ENCODE assay signal across 25 cellular contexts in the genomic region with DNA sequence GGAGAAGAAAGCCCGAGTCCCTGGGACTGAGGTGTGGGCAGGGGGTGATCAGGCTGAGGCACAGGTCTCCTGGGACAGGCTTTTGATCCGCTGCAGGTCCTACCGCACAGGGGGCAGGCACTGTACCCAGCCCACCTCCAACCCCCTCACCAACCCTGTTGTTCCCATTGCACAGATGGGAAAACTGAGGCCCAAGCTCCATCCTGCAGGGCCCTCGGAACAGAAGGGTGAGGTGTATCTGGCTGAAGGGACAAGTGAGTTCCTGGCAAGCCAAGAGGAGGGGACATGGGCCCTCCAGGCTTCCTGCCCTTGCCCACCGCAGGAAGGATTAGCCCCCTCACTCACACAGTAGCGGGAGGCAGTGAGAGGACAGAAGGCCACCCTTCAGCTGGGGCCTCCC. TPM values are rescaled to one million over a fixed set of nuclear protein-coding genes. Genes with fewer than 3 reads are reported as not detected.
DNase-seq lines count a peak whose midpoint lies in the region; ATAC-seq, FAIRE-seq and TF ChIP-seq lines count a peak whose summit lies in the region.
"Had no signal": no experiment of that assay in that cellular context is flagged by ENCODE, and none has a peak within 500 bp of the region (broad histone marks: within the 10 kb centered on the region; RNA-seq: fewer than 3 reads in every experiment).

No MANE protein-coding gene starts in this region.

- H2AFZ ChIP-seq in H1 (ENCODE audit: low read length), result no peak overlapping the region
- H2AFZ ChIP-seq in neuronal stem cell (ENCODE audit: low read length), result no peak overlapping the region
- H2AFZ ChIP-seq: GM23248 had no signal

- H3K23ac ChIP-seq in H1 (ENCODE audit: insufficient read length) (no peak overlapping the region), neuronal stem cell (ENCODE audit: low read depth, low read length, poor library complexity) (no peak overlapping the region)

- no peak for TF ChIP-seq EP300 in H1 (IDR thresholded peaks at IDR 0.05; ENCODE audit: borderline replicate concordance in 1 of 2, low read depth in 2 of 2, low read length in 2 of 2)

- TF ChIP-seq CTCF in H1 (IDR thresholded peaks at IDR 0.05; ENCODE audit: control extremely low read depth in 1 of 3, insufficient read depth in 1 of 3, low read depth in 1 of 3, low read length in 3 of 3), result no peak

- no peaks in the 10 kb centered on the region for H3K79me2 ChIP-seq in H1 (ENCODE audit: control insufficient read depth in 1 of 2, insufficient read depth in 2 of 2, low read length in 2 of 2)

- FAIRE-seq in H1 (lab: Jason Lieb, UNC), result no peak
- FAIRE-seq: GM12878, GM18507, H54, HTR-8/SVneo had no signal

- CTCF ChIA-PET in H1 (lab: Charles Lee; ENCODE audit: partially characterized antibody), result interaction anchor here (1.8 kb wide), 1 partner anchor 112 kb away, joined by 8 read pairs; no protein-coding TSS in a partner anchor
- CTCF ChIA-PET in activated CD8-positive, alpha-beta T cell treated with anti-CD3 and anti-CD28 coated beads, Interleukin-2, amount 10 ng/mL, durations not matched to agents 7 days and 5 days (lab: Charles Lee), result no interaction called here

- no peak for ATAC-seq in activated naive CD4-positive, alpha-beta T cell treated with anti-CD3 and anti-CD28 coated beads, Interleukin-2, amount 50 U/mL, for 72 hours
- ATAC-seq in activated CD8-positive, alpha-beta T cell treated with anti-CD3 and anti-CD28 coated beads, Interleukin-2, amount 10 ng/mL, durations not matched to agents 7 days and 5 days, result no peak
- ATAC-seq: GM12878 had no signal

- H3K4me1 Mint-ChIP-seq in activated CD8-positive, alpha-beta T cell treated with anti-CD3 and anti-CD28 coated beads, Interleukin-2, amount 10 ng/mL, durations not matched to agents 7 days and 5 days (ENCODE audit: low read depth), result peaks cover 7% of the 10 kb centered on the region
- H3K4me1 Mint-ChIP-seq: B cell, IgD-negative memory B cell had no signal

- peaks cover 0 to 18% (median 11%) of the 10 kb centered on the region in 4 experiments for H3K4me1 ChIP-seq in H1 (replicated peaks in 1 of 4; ENCODE audit: control insufficient read depth in 3 of 4, insufficient read depth in 4 of 4, low read length in 3 of 4)
- H3K4me1 ChIP-seq in neuronal stem cell (ENCODE audit: control insufficient read depth in 2 of 2, insufficient read depth in 1 of 2, low read depth in 1 of 2, low read length in 2 of 2), result peaks cover 4 to 7% of the 10 kb centered on the region in 2 donors

- no peak overlapping the region for H3K4me3 Mint-ChIP-seq in activated CD8-positive, alpha-beta T cell treated with anti-CD3 and anti-CD28 coated beads, Interleukin-2, amount 10 ng/mL, durations not matched to agents 7 days and 5 days
- H3K4me3 Mint-ChIP-seq: B cell; CD8-positive, alpha-beta memory T cell; IgD-negative memory B cell had no signal

- H2BK120ac ChIP-seq in H1 (replicated peaks; ENCODE audit: low read depth, low read length) (no peak overlapping the region), neuronal stem cell (ENCODE audit: low read depth, low read length) (no peak overlapping the region)

- H3K27ac Mint-ChIP-seq in activated naive CD4-positive, alpha-beta T cell treated with anti-CD3 and anti-CD28 coated beads, Interleukin-2, amount 50 U/mL, for 72 hours, result peak overlapping the region; percentile 41 to 77
- H3K27ac Mint-ChIP-seq in activated CD8-positive, alpha-beta T cell treated with anti-CD3 and anti-CD28 coated beads, Interleukin-2, amount 10 ng/mL, durations not matched to agents 7 days and 5 days, result no peak overlapping the region
- H3K27ac Mint-ChIP-seq: B cell; CD8-positive, alpha-beta memory T cell; IgD-negative memory B cell had no signal

- no peak overlapping the region for H3K56ac ChIP-seq in H1 (replicated peaks; ENCODE audit: insufficient read length, low read depth, low read length)

- H3K23me2 ChIP-seq in H1 (ENCODE audit: low read depth, low read length), result no peaks in the 10 kb centered on the region

- 95% methylated on average over 6 of the region's 6 CpGs; no CpG with 5 or more reads in 1 of the 2 experiments for WGBS in H1 (ENCODE audit: extremely low coverage in 1 of 2, insufficient coverage in 1 of 2, insufficient read length in 1 of 2, insufficient replicate concordance in 2 of 2, low coverage in 1 of 2, low lambda C conversion rate in 2 of 2, missing lambda C conversion rate in 1 of 2), 2 experiments
- no CpG with 5 or more reads among the region's 6 CpGs for WGBS in neuronal stem cell (ENCODE audit: extremely low coverage in 2 of 2, insufficient read length in 2 of 2, insufficient replicate concordance in 1 of 2), 2 donors

- H2AK5ac ChIP-seq in H1 (ENCODE audit: low read depth, low read length), result 0 out of 2 replicates have a peak overlapping the region, but pooled peaks have one; percentile 5
- H2AK5ac ChIP-seq in neuronal stem cell (ENCODE audit: low read depth, low read length), result peak overlapping the region; percentile 53

- no peak overlapping the region for H3K4ac ChIP-seq in H1 (replicated peaks; ENCODE audit: insufficient read length, low read depth, low read length)
- no peak overlapping the region for H3K4ac ChIP-seq in neuronal stem cell (ENCODE audit: low read length)

- no peak overlapping the region for H3K9ac ChIP-seq in H1 (replicated peaks in 1 of 4; ENCODE audit: extremely low read depth in 1 of 4, low read depth in 3 of 4, low read length in 3 of 4)
- no peak overlapping the region for H3K9ac ChIP-seq in neuronal stem cell (ENCODE audit: low read depth, low read length, poor library complexity)
- H3K9ac ChIP-seq: BLaER1 treated with 17β-estradiol and CSF1 and Interleukin-3, amounts not matched to agents 10 nM and 100 nM; GM23248 had no signal

- no peak overlapping the region for H3K4me2 ChIP-seq in H1 (ENCODE audit: insufficient read depth in 1 of 2, low read depth in 2 of 2, low read length in 2 of 2)
- no peak overlapping the region for H3K4me2 ChIP-seq in neuronal stem cell (ENCODE audit: insufficient read depth, low read length, poor library complexity, severe bottlenecking)
- H3K4me2 ChIP-seq: BLaER1 treated with 17β-estradiol and CSF1 and Interleukin-3, amounts not matched to agents 10 nM and 100 nM had no signal

- H3K27me3 ChIP-seq in H7 (ENCODE audit: control insufficient read depth, insufficient read depth, low read length) (no peaks in the 10 kb centered on the region), H1 (replicated peaks in 1 of 4; ENCODE audit: control insufficient read depth in 3 of 4, extremely low read depth in 1 of 4, insufficient read depth in 3 of 4, low read length in 3 of 4) (no peaks in the 10 kb centered on the region), neuronal stem cell (ENCODE audit: control insufficient read depth in 3 of 3, insufficient read depth in 3 of 3, low read depth in 1 of 3, low read length in 3 of 3) (no peaks in the 10 kb centered on the region)
- H3K27me3 ChIP-seq: BLaER1 treated with 17β-estradiol and CSF1 and Interleukin-3, amounts not matched to agents 10 nM and 100 nM had no signal

- no peaks in the 10 kb centered on the region for H3K27me3 Mint-ChIP-seq in activated CD8-positive, alpha-beta T cell treated with anti-CD3 and anti-CD28 coated beads, Interleukin-2, amount 10 ng/mL, durations not matched to agents 7 days and 5 days (ENCODE audit: low read depth)

- H2BK12ac ChIP-seq in H1 (ENCODE audit: low read depth, low read length), result no peak overlapping the region
- no peak overlapping the region for H2BK12ac ChIP-seq in neuronal stem cell (ENCODE audit: low read length)

- H3K9me3 Mint-ChIP-seq in activated naive CD4-positive, alpha-beta T cell treated with anti-CD3 and anti-CD28 coated beads, Interleukin-2, amount 50 U/mL, for 72 hours, result no peaks in the 10 kb centered on the region
- H3K9me3 Mint-ChIP-seq in activated CD8-positive, alpha-beta T cell treated with anti-CD3 and anti-CD28 coated beads, Interleukin-2, amount 10 ng/mL, durations not matched to agents 7 days and 5 days (ENCODE audit: insufficient read depth), result no peaks in the 10 kb centered on the region
- H3K9me3 Mint-ChIP-seq: CD8-positive, alpha-beta memory T cell; IgD-negative memory B cell had no signal

- H2BK15ac ChIP-seq in H1 (ENCODE audit: low read length), result no peak overlapping the region
- H2BK15ac ChIP-seq in neuronal stem cell (ENCODE audit: low read length), result no peak overlapping the region

- H3K14ac ChIP-seq in H1 (ENCODE audit: insufficient read length), result no peak overlapping the region
- H3K14ac ChIP-seq in neuronal stem cell (ENCODE audit: low read length), result no peak overlapping the region

- no peak overlapping the region for H3K27ac ChIP-seq in H1 (ENCODE audit: low read depth, low read length)
- H3K27ac ChIP-seq in neuronal stem cell (replicated peaks; ENCODE audit: low read length), result no peak overlapping the region
- H3K27ac ChIP-seq: BLaER1 treated with 17β-estradiol and CSF1 and Interleukin-3, amounts not matched to agents 10 nM and 100 nM; GM23248 had no signal

- no peaks in the 10 kb centered on the region for H3K36me3 ChIP-seq in H7 (replicated peaks; ENCODE audit: control insufficient read depth, insufficient read depth, low read length)
- H3K36me3 ChIP-seq in H1 (ENCODE audit: control insufficient read depth in 2 of 4, insufficient read depth in 4 of 4, low read length in 3 of 4), result no peaks in the 10 kb centered on the region
- H3K36me3 ChIP-seq in neuronal stem cell (replicated peaks in 1 of 2; ENCODE audit: control insufficient read depth in 2 of 2, insufficient read depth in 2 of 2, low read length in 2 of 2), result no peaks in the 10 kb centered on the region
- H3K36me3 ChIP-seq: BLaER1 treated with 17β-estradiol and CSF1 and Interleukin-3, amounts not matched to agents 10 nM and 100 nM had no signal

- no peak overlapping the region for H4K8ac ChIP-seq in H1 (ENCODE audit: extremely low read depth, insufficient read depth, low read length)
- no peak overlapping the region for H4K8ac ChIP-seq in neuronal stem cell (ENCODE audit: low read depth, low read length)

- H3K4me3 ChIP-seq in H7 (ENCODE audit: insufficient read depth, low read depth, low read length) (no peak overlapping the region), H1 (ENCODE audit: extremely low read depth in 1 of 4, insufficient read depth in 2 of 4, low read depth in 3 of 4, low read length in 4 of 4) (no peak overlapping the region), neuronal stem cell (ENCODE audit: low read length in 2 of 2) (no peak overlapping the region)
- H3K4me3 ChIP-seq: BLaER1 treated with 17β-estradiol and CSF1 and Interleukin-3, amounts not matched to agents 10 nM and 100 nM; GM12878; GM23248 had no signal

- POLR2A ChIA-PET in H1 (lab: Charles Lee; ENCODE audit: partially characterized antibody), result interaction anchor here (0.7 to 1.7 kb wide), 3 partner anchors 8 to 29 kb away, joined by 3 to 7 read pairs (median 5); no protein-coding TSS in a partner anchor
- POLR2A ChIA-PET in activated CD8-positive, alpha-beta T cell treated with anti-CD3 and anti-CD28 coated beads, Interleukin-2, amount 10 ng/mL, durations not matched to agents 7 days and 5 days (lab: Charles Lee), result interaction anchor here (0.6 kb wide), 1 partner anchor 36 kb away, joined by 4 read pairs; no protein-coding TSS in a partner anchor

- no peaks in the 10 kb centered on the region for H3K36me3 Mint-ChIP-seq in activated naive CD4-positive, alpha-beta T cell treated with anti-CD3 and anti-CD28 coated beads, Interleukin-2, amount 50 U/mL, for 72 hours
- no peaks in the 10 kb centered on the region for H3K36me3 Mint-ChIP-seq in activated CD8-positive, alpha-beta T cell treated with anti-CD3 and anti-CD28 coated beads, Interleukin-2, amount 10 ng/mL, durations not matched to agents 7 days and 5 days (ENCODE audit: low read depth)
- H3K36me3 Mint-ChIP-seq: CD8-positive, alpha-beta memory T cell; IgD-negative memory B cell had no signal

- H3K9me3 ChIP-seq in H1 (ENCODE audit: insufficient read depth in 2 of 2, low read depth in 1 of 2, low read length in 1 of 2) (no peaks in the 10 kb centered on the region), neuronal stem cell (replicated peaks in 1 of 2; ENCODE audit: control insufficient read depth in 2 of 2, insufficient read depth in 1 of 2, low read depth in 1 of 2, low read length in 2 of 2) (peaks cover 0 to 2% of the 10 kb centered on the region in 2 donors)
- H3K9me3 ChIP-seq: BLaER1 treated with 17β-estradiol and CSF1 and Interleukin-3, amounts not matched to agents 10 nM and 100 nM had no signal

- no peaks in the 10 kb centered on the region for H4K20me1 ChIP-seq in H1 (replicated peaks in 1 of 2; ENCODE audit: control insufficient read depth in 1 of 2, insufficient read depth in 2 of 2, low read length in 2 of 2)

- H2BK5ac ChIP-seq in H1 (ENCODE audit: low read depth, low read length) (no peak overlapping the region), neuronal stem cell (ENCODE audit: low read length) (no peak overlapping the region)

- H3K79me1 ChIP-seq in H1 (ENCODE audit: low read depth, low read length) (no peaks in the 10 kb centered on the region), neuronal stem cell (ENCODE audit: low read depth, low read length) (no peaks in the 10 kb centered on the region)

- H2BK20ac ChIP-seq in H1 (ENCODE audit: low read length), result no peak overlapping the region

- H4K91ac ChIP-seq in H1 (replicated peaks; ENCODE audit: insufficient read length, low read length) (no peak overlapping the region), neuronal stem cell (ENCODE audit: low read depth, low read length, poor library complexity) (no peak overlapping the region)

- no peak overlapping the region for H4K5ac ChIP-seq in H1 (ENCODE audit: insufficient read length, low read depth, low read length)

- DNase-seq in activated naive CD4-positive, alpha-beta T cell treated with anti-CD3 and anti-CD28 coated beads, Interleukin-2, amount 50 U/mL, for 72 hours (ENCODE audit: low spot score in 2 of 2), result no peak
- no peak for DNase-seq in activated naive CD4-positive, alpha-beta T cell (lab: John Stamatoyannopoulos, UW)
- peak; percentile 37 for DNase-seq in H7
- DNase-seq in H1 (ENCODE audit: low read depth in 1 of 2, low spot score in 2 of 2), result no peak
- no peak for DNase-seq in neuronal stem cell (ENCODE audit: low spot score)
- DNase-seq in activated CD8-positive, alpha-beta T cell treated with anti-CD3 and anti-CD28 coated beads, Interleukin-2, amount 10 ng/mL, durations not matched to agents 7 days and 5 days, result no peak
- no peak for DNase-seq in NCI-H524 treated with DMSO at 0.1 percent for 48 hours (lab: John Stamatoyannopoulos, UW)
- no peak for DNase-seq in NCI-H146 (lab: John Stamatoyannopoulos, UW)
- DNase-seq: 8988T; CD8-positive, alpha-beta memory T cell; COR-L47; DMS 273 treated with DMSO at 0.1 percent for 48 hours; DMS53; DND-41; EL; GM23248 had no signal

- no peak for TF ChIP-seq RAD21 in H1 (IDR thresholded peaks at IDR 0.05 in 1 of 2, conservative IDR thresholded peaks at IDR 0.05 in 1 of 2; ENCODE audit: low read depth in 2 of 2, low read length in 2 of 2)

- TF ChIP-seq POLR2A in H1 (IDR thresholded peaks at IDR 0.05; ENCODE audit: control extremely low read depth in 1 of 2, low read depth in 2 of 2, low read length in 2 of 2), result no peak

- H3K18ac ChIP-seq in H1 (ENCODE audit: extremely low read depth, low read length) (no peak overlapping the region; the same call in 1 of the 2 replicates), neuronal stem cell (ENCODE audit: low read length) (peak overlapping the region; percentile 54)

RNA-seq across cellular contexts. Expression of a gene that starts 16.5 kb away (rescaled TPM):
- under 1 TPM in 1 of 2 donors, not detected in 1; 0.80 TPM for total RNA-seq in activated naive CD4-positive, alpha-beta T cell treated with anti-CD3 and anti-CD28 coated beads, Interleukin-2, amount 50 U/mL, for 72 hours
- total RNA-seq in H7 (2014; rRNA removed; shearing (Covaris generic)), result 0.11 and 0.21 TPM in 2 replicates
- 0.15 TPM in 1 of 2 replicates, not detected in the other for total RNA-seq in H1 (2021; fragmentation: NEBNext Ultra II Directional; extraction: Animal tissue kit (Norgen Biotek cat#: 25700))
- 0.30 TPM in 2 replicates for polyA plus RNA-seq in H1 (2011; rRNA removed)
- polyA plus RNA-seq in H1 (2011; cell fraction: cytosol; rRNA removed), result 0.45 TPM
- 0.87 TPM for polyA plus RNA-seq in H1 (2011; cell fraction: nucleus; rRNA removed)
- polyA plus RNA-seq in H1 (2012, experiment 1 of 2), result 0.15 to 0.36 TPM (median 0.19 TPM) in 3 of 4 replicates, not detected in the other
- polyA plus RNA-seq in H1 (2012, experiment 2 of 2), result not detected
- 0.06 TPM for polyA plus RNA-seq in H1 (2013, experiment 1 of 2)
- 0.06 TPM for polyA plus RNA-seq in H1 (2013, experiment 2 of 2)
- polyA minus RNA-seq in H1 (2011; rRNA and poly(A)+ RNA removed), result not detected in 2 replicates
- not detected for polyA minus RNA-seq in H1 (2011; cell fraction: cytosol; rRNA and poly(A)+ RNA removed)
- polyA minus RNA-seq in H1 (2011; cell fraction: nucleus; rRNA and poly(A)+ RNA removed), result 0.40 TPM
- 0.18 TPM for polyA plus RNA-seq in neuronal stem cell (2013, experiment 1 of 2)
- polyA plus RNA-seq in neuronal stem cell (2013, experiment 2 of 2), result 0.18 TPM
- total RNA-seq in activated CD8-positive, alpha-beta T cell treated with anti-CD3 and anti-CD28 coated beads, Interleukin-2, amount 10 ng/mL, durations not matched to agents 7 days and 5 days, result under 1 TPM in 1 of 2 experiments, not detected in 1; 0.13 TPM
- total RNA-seq: A673; B cell; CD8-positive, alpha-beta memory T cell; G401; GM12878; GM23248 had no signal
- polyA plus RNA-seq: CD8-positive, alpha-beta memory T cell; GM12878; GM23248; IgD-negative memory B cell had no signal
